ENCODE assay signal across 27 cellular contexts in the genomic region with DNA sequence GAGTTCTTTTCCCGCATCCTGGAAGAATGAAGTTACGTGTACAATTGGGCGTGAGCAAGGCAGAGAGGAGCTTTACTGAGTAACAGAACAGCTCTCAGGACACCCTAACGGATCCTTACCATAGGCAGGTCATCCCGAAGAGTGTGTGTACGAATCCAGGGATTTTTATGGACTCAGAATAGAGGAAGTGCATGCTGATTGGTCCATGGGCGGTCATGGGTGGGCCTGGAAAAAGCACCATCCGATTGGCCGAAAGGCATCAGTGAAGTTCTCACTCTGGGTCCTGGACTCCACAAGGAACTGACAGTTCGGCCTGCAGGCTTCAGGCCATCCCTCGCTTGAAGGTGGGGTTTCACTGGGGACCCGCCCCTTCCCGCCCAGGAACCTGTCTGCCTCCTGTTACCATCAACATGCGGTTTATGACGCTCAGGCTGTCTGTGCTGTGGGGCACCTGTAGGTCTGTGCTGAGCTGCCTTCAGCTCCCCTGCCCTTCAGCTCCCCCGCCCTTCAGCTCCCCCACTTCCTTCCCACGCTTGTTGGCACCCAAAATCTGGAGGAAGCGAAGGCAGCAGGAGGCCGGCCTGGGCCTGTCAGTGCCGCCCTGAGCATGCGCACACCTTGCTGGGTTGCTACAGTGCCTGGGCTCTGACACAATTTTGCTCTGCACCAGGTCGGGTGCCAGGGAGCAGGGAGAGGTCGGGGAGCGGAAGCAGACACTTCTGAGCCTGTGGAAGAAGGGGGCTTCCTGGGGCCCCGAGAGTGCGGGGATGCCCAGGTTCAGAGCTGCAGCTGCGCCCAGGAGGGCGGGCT. TPM values are rescaled to one million over a fixed set of nuclear protein-coding genes. Genes with fewer than 3 reads are reported as not detected.
DNase-seq lines count a peak whose midpoint lies in the region; ATAC-seq and TF ChIP-seq lines count a peak whose summit lies in the region.
"Had no signal": no experiment of that assay in that cellular context is flagged by ENCODE, and none has a peak within 500 bp of the region (broad histone marks: within the 10 kb centered on the region; RNA-seq: fewer than 3 reads in every experiment).

No MANE protein-coding gene starts in this region.

- ATAC-seq in activated CD4-positive, CD25-positive, alpha-beta regulatory T cell treated with anti-CD3 and anti-CD28 coated beads, Interleukin-2, amount 50 U/mL, for 24 hours: no peak
- no peak for ATAC-seq in activated naive CD8-positive, alpha-beta T cell treated with anti-CD3 and anti-CD28 coated beads, Interleukin-2, amount 50 U/mL, for 24 hours
- ATAC-seq: activated T-cell treated with anti-CD3 and anti-CD28 coated beads, Interleukin-2, amount 50 U/mL, for 4 hours; foreskin keratinocyte; left lobe of liver; naive thymus-derived CD4-positive, alpha-beta T cell had no signal

- H3K4me3 Mint-ChIP-seq in activated naive CD8-positive, alpha-beta T cell treated with anti-CD3 and anti-CD28 coated beads, Interleukin-2, amount 50 U/mL, for 24 hours: no peak overlapping the region
- H3K4me3 Mint-ChIP-seq: activated T-cell treated with anti-CD3 and anti-CD28 coated beads, Interleukin-2, amount 50 U/mL, for 4 hours; naive thymus-derived CD4-positive, alpha-beta T cell; T-helper 1 cell treated with Interleukin-12 subunit alpha and Interleukin-12 subunit beta and Interleukin-4 antibody, amounts not matched to agents 30 μg/mL and 1 μg/mL, for 36 hours had no signal

- no peaks in the 10 kb centered on the region for H3K36me3 ChIP-seq in Peyer's patch
- H3K36me3 ChIP-seq: BLaER1, breast epithelium, colonic mucosa, thoracic aorta had no signal

- no peak overlapping the region for H3K27ac ChIP-seq in Peyer's patch
- H3K27ac ChIP-seq: BLaER1, breast epithelium, colonic mucosa, foreskin keratinocyte, thoracic aorta had no signal

- H3K36me3 Mint-ChIP-seq in activated naive CD8-positive, alpha-beta T cell treated with anti-CD3 and anti-CD28 coated beads, Interleukin-2, amount 50 U/mL, for 24 hours (ENCODE audit: low read depth): no peaks in the 10 kb centered on the region
- H3K36me3 Mint-ChIP-seq: naive thymus-derived CD4-positive, alpha-beta T cell had no signal

- DNase-seq in Daoy (ENCODE audit: low read depth): peak; percentile 92
- DNase-seq in NCI-H146 treated with DMSO at 0.1 percent for 48 hours (lab: John Stamatoyannopoulos, UW; ENCODE audit: unreplicated experiment): peak; percentile 93
- peak; percentile 85 to 93 for DNase-seq in SHP77 (lab: John Stamatoyannopoulos, UW)
- peak; percentile 65 for DNase-seq in mesenteric fat pad (ENCODE audit: low spot score)
- no peak for DNase-seq in Peyer's patch
- no peak for DNase-seq in activated naive CD8-positive, alpha-beta T cell treated with anti-CD3 and anti-CD28 coated beads, Interleukin-2, amount 50 U/mL, for 24 hours
- DNase-seq in cerebellar nuclear complex (lab: John Stamatoyannopoulos, UW): no peak
- DNase-seq: ACHN; activated CD4-positive, alpha-beta T cell treated with anti-CD3 and anti-CD28 coated beads for 48 hours; activated naive CD4-positive, alpha-beta T cell; activated T-cell treated with anti-CD3 and anti-CD28 coated beads, Interleukin-2, amount 50 U/mL, for 4 hours; amniotic stem cell; colonic mucosa; effector memory CD4-positive, alpha-beta T cell; foreskin keratinocyte; naive thymus-derived CD4-positive, alpha-beta T cell; NCI-H1092; NCI-H2081 treated with DMSO at 0.1 percent for 48 hours; occipital lobe; small intestine; stimulated activated CD4-positive, alpha-beta T cell treated with anti-CD3 and anti-CD28 coated beads, Interleukin-2, amount 100 ng/mL, for 24 hours had no signal

- H3K9me3 ChIP-seq in Peyer's patch: no peaks in the 10 kb centered on the region
- H3K9me3 ChIP-seq: BLaER1, breast epithelium, colonic mucosa, thoracic aorta had no signal

- no peaks in the 10 kb centered on the region for H3K9me3 Mint-ChIP-seq in activated naive CD8-positive, alpha-beta T cell treated with anti-CD3 and anti-CD28 coated beads, Interleukin-2, amount 50 U/mL, for 24 hours
- H3K9me3 Mint-ChIP-seq: activated T-cell treated with anti-CD3 and anti-CD28 coated beads, Interleukin-2, amount 50 U/mL, for 4 hours; T-helper 1 cell treated with Interleukin-12 subunit alpha and Interleukin-12 subunit beta and Interleukin-4 antibody, amounts not matched to agents 30 μg/mL and 1 μg/mL, for 36 hours had no signal

- no peaks in the 10 kb centered on the region for H3K27me3 ChIP-seq in Peyer's patch
- H3K27me3 ChIP-seq: BLaER1, breast epithelium, colonic mucosa, foreskin keratinocyte had no signal

- no peaks in the 10 kb centered on the region for H3K27me3 Mint-ChIP-seq in activated naive CD8-positive, alpha-beta T cell treated with anti-CD3 and anti-CD28 coated beads, Interleukin-2, amount 50 U/mL, for 24 hours

- no peak for TF ChIP-seq POLR2A in Peyer's patch (IDR thresholded peaks at IDR 0.05)

- H3K4me1 Mint-ChIP-seq in activated naive CD8-positive, alpha-beta T cell treated with anti-CD3 and anti-CD28 coated beads, Interleukin-2, amount 50 U/mL, for 24 hours: no peaks in the 10 kb centered on the region
- H3K4me1 Mint-ChIP-seq: naive thymus-derived CD4-positive, alpha-beta T cell had no signal

- no peak for TF ChIP-seq CTCF in Peyer's patch (IDR thresholded peaks at IDR 0.05)

- no peaks in the 10 kb centered on the region for H3K4me1 ChIP-seq in Peyer's patch
- H3K4me1 ChIP-seq: BLaER1, breast epithelium, colonic mucosa, foreskin keratinocyte had no signal

- no peak overlapping the region for H3K4me3 ChIP-seq in Peyer's patch
- H3K4me3 ChIP-seq: BLaER1, breast epithelium, colonic mucosa, thoracic aorta had no signal

- no peak overlapping the region for H3K27ac Mint-ChIP-seq in activated naive CD8-positive, alpha-beta T cell treated with anti-CD3 and anti-CD28 coated beads, Interleukin-2, amount 50 U/mL, for 24 hours
- H3K27ac Mint-ChIP-seq: naive thymus-derived CD4-positive, alpha-beta T cell; T-helper 1 cell treated with Interleukin-12 subunit alpha and Interleukin-12 subunit beta and Interleukin-4 antibody, amounts not matched to agents 30 μg/mL and 1 μg/mL, for 36 hours had no signal

RNA-seq across cellular contexts. Expression of gene MANEA, which starts 57.9 kb away (rescaled TPM):
- total RNA-seq in Daoy (2014; rRNA removed; shearing (Covaris generic)): 10.5 and 12.5 TPM in 2 replicates
- total RNA-seq in mesenteric fat pad (16.0 TPM), Peyer's patch (1 to 10 TPM; 4.1 to 9.2 (median 7.3) TPM)

Comparison
In these comparisons a context has a peak if more than half of its experiments do, and no peak if none do; other contexts are left out.
1. DNase-seq: peak in Daoy (single experiment), NCI-H146 treated with DMSO at 0.1 percent for 48 hours (single experiment), SHP77 (2 of 2) and mesenteric fat pad (single experiment); none in Peyer's patch (0 of 3), activated naive CD8-positive, alpha-beta T cell treated with anti-CD3 and anti-CD28 coated beads, Interleukin-2, amount 50 U/mL, for 24 hours (single experiment) and cerebellar nuclear complex (0 of 2).